ENCODE assay signal across 27 cellular contexts in genomic region chr5:80834710-80835109, GRCh38.
"Had no signal": no experiment of that assay in that cellular context is flagged by ENCODE, and none has a peak within 500 bp of the region (broad histone marks: within the 10 kb centered on the region; RNA-seq: fewer than 3 reads in every experiment).

No MANE protein-coding gene starts in this region.

- H3K27me3 ChIP-seq: ascending aorta, colonic mucosa, dorsolateral prefrontal cortex, esophagus muscularis mucosa, gastrocnemius medialis, right lobe of liver, stomach, suprapubic skin, tibial nerve, vagina had no signal

- H3K36me3 Mint-ChIP-seq: stimulated activated effector memory CD8-positive, alpha-beta T cell treated with anti-CD3 and anti-CD28 coated beads, Interleukin-12 subunit alpha, Interleukin-12 subunit beta, amount 100 ng/mL, for 72 hours had no signal

- H3K27ac ChIP-seq: ascending aorta, colonic mucosa, dorsolateral prefrontal cortex, esophagus muscularis mucosa, gastrocnemius medialis, parathyroid adenoma, right lobe of liver, stomach, suprapubic skin, tibial nerve, vagina had no signal

- H3K9ac ChIP-seq: parathyroid adenoma had no signal

- H3K4me3 ChIP-seq: ascending aorta, colonic mucosa, dorsolateral prefrontal cortex, esophagus muscularis mucosa, gastrocnemius medialis, right lobe of liver, stomach, suprapubic skin, tibial nerve, vagina had no signal

- H3K27me3 Mint-ChIP-seq: activated CD4-positive, alpha-beta memory T cell treated with anti-CD3 and anti-CD28 coated beads, Interleukin-2, amount 10 ng/mL, durations not matched to agents 7 days and 5 days; activated CD4-positive, alpha-beta T cell treated with anti-CD3 and anti-CD28 coated beads, Interleukin-2, amount 10 ng/mL, durations not matched to agents 24 days and 14 days; activated naive CD4-positive, alpha-beta T cell treated with anti-CD3 and anti-CD28 coated beads, Interleukin-2, amount 50 U/mL, for 24 hours; central memory CD8-positive, alpha-beta T cell; effector memory CD8-positive, alpha-beta T cell; memory B cell; T-cell had no signal

- H3K79me2 ChIP-seq: parathyroid adenoma had no signal

- ATAC-seq: effector memory CD8-positive, alpha-beta T cell; gastrocnemius medialis; left cardiac atrium; right lobe of liver; stimulated activated effector memory CD8-positive, alpha-beta T cell treated with anti-CD3 and anti-CD28 coated beads, Interleukin-12 subunit alpha, Interleukin-12 subunit beta, amount 100 ng/mL, for 72 hours; T-cell had no signal

- H3K4me3 Mint-ChIP-seq: activated CD4-positive, alpha-beta memory T cell treated with anti-CD3 and anti-CD28 coated beads, Interleukin-2, amount 10 ng/mL, durations not matched to agents 7 days and 5 days; activated CD4-positive, alpha-beta T cell treated with anti-CD3 and anti-CD28 coated beads, Interleukin-2, amount 10 ng/mL, durations not matched to agents 24 days and 14 days; activated naive CD4-positive, alpha-beta T cell treated with anti-CD3 and anti-CD28 coated beads, Interleukin-2, amount 50 U/mL, for 24 hours; activated T-helper 1 cell treated with anti-CD3 and anti-CD28 coated beads, Interleukin-12 subunit alpha, Interleukin-12 subunit beta, Interleukin-2, Interleukin-4 antibody, amounts not matched to agents 30 ng/mL and 10 ng/mL and 1 ng/mL, durations not matched to agents 14 hours and 24 hours and 36 hours; central memory CD8-positive, alpha-beta T cell; effector memory CD8-positive, alpha-beta T cell; memory B cell; stimulated activated effector memory CD8-positive, alpha-beta T cell treated with anti-CD3 and anti-CD28 coated beads, Interleukin-12 subunit alpha, Interleukin-12 subunit beta, amount 100 ng/mL, for 72 hours; T-cell; T-helper 2 cell treated with Interferon-gamma antibody and Interleukin-4, amounts not matched to agents 5 μg/mL and 100 μg/mL, for 36 hours had no signal

- H3K36me3 ChIP-seq: ascending aorta, colonic mucosa, esophagus muscularis mucosa, gastrocnemius medialis, right lobe of liver, suprapubic skin, tibial nerve, vagina had no signal

- H3K27ac Mint-ChIP-seq: activated CD4-positive, alpha-beta memory T cell treated with anti-CD3 and anti-CD28 coated beads, Interleukin-2, amount 10 ng/mL, durations not matched to agents 7 days and 5 days; activated CD4-positive, alpha-beta T cell treated with anti-CD3 and anti-CD28 coated beads, Interleukin-2, amount 10 ng/mL, durations not matched to agents 24 days and 14 days; activated naive CD4-positive, alpha-beta T cell treated with anti-CD3 and anti-CD28 coated beads, Interleukin-2, amount 50 U/mL, for 24 hours; activated T-helper 1 cell treated with anti-CD3 and anti-CD28 coated beads, Interleukin-12 subunit alpha, Interleukin-12 subunit beta, Interleukin-2, Interleukin-4 antibody, amounts not matched to agents 30 ng/mL and 10 ng/mL and 1 ng/mL, durations not matched to agents 14 hours and 24 hours and 36 hours; memory B cell; stimulated activated effector memory CD8-positive, alpha-beta T cell treated with anti-CD3 and anti-CD28 coated beads, Interleukin-12 subunit alpha, Interleukin-12 subunit beta, amount 100 ng/mL, for 72 hours; T-cell; T-helper 2 cell treated with Interferon-gamma antibody and Interleukin-4, amounts not matched to agents 5 μg/mL and 100 μg/mL, for 36 hours had no signal

- H3K4me1 Mint-ChIP-seq: memory B cell had no signal

- H2AFZ ChIP-seq: parathyroid adenoma had no signal

- DNase-seq: activated CD4-positive, alpha-beta memory T cell treated with anti-CD3 and anti-CD28 coated beads, Interleukin-2, amount 10 ng/mL, durations not matched to agents 7 days and 5 days; activated CD4-positive, alpha-beta T cell treated with anti-CD3 and anti-CD28 coated beads, Interleukin-2, amount 10 ng/mL, durations not matched to agents 24 days and 14 days; activated gamma-delta T cell treated with Interleukin-2 at 50 U/mL for 16 hours; colonic mucosa; dorsolateral prefrontal cortex; effector memory CD8-positive, alpha-beta T cell; gastrocnemius medialis; hippocampal formation; left cardiac atrium; nucleus accumbens; right lobe of liver; small intestine; stimulated activated CD4-positive, alpha-beta T cell treated with anti-CD3 and anti-CD28 coated beads, Interleukin-2, amount 100 ng/mL, for 24 hours; stomach; T-cell had no signal

- H3K4me1 ChIP-seq: ascending aorta, colonic mucosa, esophagus muscularis mucosa, gastrocnemius medialis, parathyroid adenoma, right lobe of liver, stomach, suprapubic skin, tibial nerve, vagina had no signal

- H3K9me3 Mint-ChIP-seq: activated CD4-positive, alpha-beta T cell treated with anti-CD3 and anti-CD28 coated beads, Interleukin-2, amount 10 ng/mL, durations not matched to agents 24 days and 14 days; activated naive CD4-positive, alpha-beta T cell treated with anti-CD3 and anti-CD28 coated beads, Interleukin-2, amount 50 U/mL, for 24 hours; central memory CD8-positive, alpha-beta T cell; effector memory CD8-positive, alpha-beta T cell; memory B cell; stimulated activated effector memory CD8-positive, alpha-beta T cell treated with anti-CD3 and anti-CD28 coated beads, Interleukin-12 subunit alpha, Interleukin-12 subunit beta, amount 100 ng/mL, for 72 hours; T-cell had no signal

- H3K9me3 ChIP-seq: ascending aorta, colonic mucosa, esophagus muscularis mucosa, gastrocnemius medialis, right lobe of liver, stomach, suprapubic skin, vagina had no signal
